In genomic region chr10:5317547-5318107, GRCh38 we compare ENCODE assay signal across 9 cellular contexts. TPM values are rescaled to one million over a fixed set of nuclear protein-coding genes. Genes with fewer than 3 reads are reported as not detected.
DNase-seq lines count a peak whose midpoint lies in the region; FAIRE-seq and TF ChIP-seq lines count a peak whose summit lies in the region.
"Had no signal": no experiment of that assay in that cellular context is flagged by ENCODE, and none has a peak within 500 bp of the region (broad histone marks: within the 10 kb centered on the region; RNA-seq: fewer than 3 reads in every experiment).

No MANE protein-coding gene starts in this region.

- no peak overlapping the region for H3K4me3 ChIP-seq in breast epithelium

- no peak for TF ChIP-seq POLR2A in breast epithelium (IDR thresholded peaks at IDR 0.05)
- no peak for TF ChIP-seq POLR2A in GM12892 (IDR thresholded peaks at IDR 0.05; ENCODE audit: low read depth, low read length)

- DNase-seq in NK-92 treated with Interleukin-12 subunit alpha and Interleukin-12 subunit beta, amount 100 ng/mL, for 24 hours (lab: John Stamatoyannopoulos, UW), result peak; percentile 26
- no peak for DNase-seq in NK-92 (lab: John Stamatoyannopoulos, UW; ENCODE audit: unreplicated experiment)
- peak; percentile 48 for DNase-seq in T1000 (lab: John Stamatoyannopoulos, UW)
- DNase-seq in breast epithelium (ENCODE audit: low spot score in 2 of 2), result no peak
- DNase-seq in stimulated activated CD4-positive, alpha-beta T cell treated with anti-CD3 and anti-CD28 coated beads, Interleukin-2, amount 100 ng/mL, for 24 hours, result peak; percentile 68 to 81
- DNase-seq in GM12892 (ENCODE audit: insufficient read length), result no peak
- DNase-seq in OCI-M2 (lab: John Stamatoyannopoulos, UW; ENCODE audit: unreplicated experiment), result no peak
- no peak for DNase-seq in NCI-H2171 (lab: John Stamatoyannopoulos, UW)

- no peaks in the 10 kb centered on the region for H3K9me3 ChIP-seq in breast epithelium

- no peaks in the 10 kb centered on the region for H3K36me3 ChIP-seq in breast epithelium

- no peaks in the 10 kb centered on the region for H3K4me1 ChIP-seq in breast epithelium

- no peaks in the 10 kb centered on the region for H3K27me3 ChIP-seq in breast epithelium

- no peak for TF ChIP-seq CTCF in breast epithelium (IDR thresholded peaks at IDR 0.05)

- intact Hi-C loops in breast epithelium (cut with DNase I; ENCODE audit: low total_unique reads), result no loop called here

- peak overlapping the region; percentile 0 to 52 for H3K27ac ChIP-seq in breast epithelium

- FAIRE-seq in GM12892 (lab: Jason Lieb, UNC), result no peak
- FAIRE-seq: A204.1 had no signal

RNA-seq across cellular contexts. Expression of gene UCN3, which starts 47.1 kb away (rescaled TPM):
- not detected for total RNA-seq in breast epithelium
- polyA plus RNA-seq in GM12892 (2012; ENCODE audit: missing spikeins), result not detected

Comparison
In these comparisons a context has a peak if more than half of its experiments do, and no peak if none do; other contexts are left out.
1. DNase-seq: peak in NK-92 treated with Interleukin-12 subunit alpha and Interleukin-12 subunit beta, amount 100 ng/mL, for 24 hours (single experiment), T1000 (single experiment) and stimulated activated CD4-positive, alpha-beta T cell treated with anti-CD3 and anti-CD28 coated beads, Interleukin-2, amount 100 ng/mL, for 24 hours (2 of 2); none in NK-92 (single experiment), breast epithelium (0 of 2), GM12892 (single experiment), OCI-M2 (single experiment) and NCI-H2171 (single experiment).